ENCODE assay signal across 1 cellular context in the genomic region with DNA sequence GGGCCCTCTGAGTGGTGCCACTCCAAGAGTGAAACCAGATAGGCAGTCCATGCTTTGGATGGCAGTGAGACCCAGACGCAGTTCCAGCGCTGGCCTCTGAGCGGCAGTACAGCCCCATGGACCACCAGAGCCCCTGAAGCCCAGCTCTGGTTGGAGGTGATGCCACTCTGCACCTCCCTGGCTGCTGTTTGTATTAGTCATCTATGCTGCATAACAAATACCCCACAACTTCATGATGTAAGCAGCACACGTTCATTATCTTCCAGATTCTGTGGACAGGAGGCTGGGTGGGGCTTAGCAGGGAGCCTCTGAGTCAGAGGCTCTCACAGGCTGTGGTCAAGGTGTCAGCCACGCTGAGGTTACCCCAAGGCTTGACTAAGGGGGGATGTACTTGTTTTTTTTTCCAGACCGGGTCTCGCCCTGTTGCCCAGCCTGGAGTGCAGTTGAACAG.
TF ChIP-seq lines count a peak whose summit lies in the region.

No MANE protein-coding gene starts in this region.

TF ChIP-seq in HepG2, 621 proteins besides CTCF, POLR2A, EP300 and RAD21 (continued from another document and continues in another):
- TF ChIP-seq REPIN1 (CRISPR knock-in tag; IDR thresholded peaks at IDR 0.05; ENCODE audit: borderline replicate concordance, low read depth): no peak
- TF ChIP-seq MXI1 (IDR thresholded peaks at IDR 0.05; ENCODE audit: borderline replicate concordance, low read depth, low read length): 0 out of 3 replicates have a peak, but pooled peaks have one; percentile 40
- no peak for TF ChIP-seq ZSCAN25 (CRISPR knock-in tag; IDR thresholded peaks at IDR 0.05)
- TF ChIP-seq U2AF2 (IDR thresholded peaks at IDR 0.05; ENCODE audit: low read depth, low read length): no peak
- peak; percentile 38 to 39; a peak in 1 of 4 replicates for TF ChIP-seq HMGXB4 (CRISPR knock-in tag; IDR thresholded peaks at IDR 0.05; ENCODE audit: borderline replicate concordance in 1 of 2, low read depth in 1 of 2)
- TF ChIP-seq ARNT (IDR thresholded peaks at IDR 0.05): no peak
- no peak for TF ChIP-seq ZFP36 (IDR thresholded peaks at IDR 0.05; ENCODE audit: borderline replicate concordance, low read depth, low read length, partially characterized antibody)
- peak; percentile 84; the same call in 1 of the 2 replicates for TF ChIP-seq CBX5 (CRISPR knock-in tag; IDR thresholded peaks at IDR 0.05; ENCODE audit: borderline replicate concordance)
- no peak for TF ChIP-seq PBX3 (CRISPR knock-in tag; IDR thresholded peaks at IDR 0.05; ENCODE audit: borderline replicate concordance)
- TF ChIP-seq ZMAT3 (CRISPR knock-in tag; conservative IDR thresholded peaks at IDR 0.05): no peak
- TF ChIP-seq SMC3 (IDR thresholded peaks at IDR 0.05; ENCODE audit: low read length): peak; percentile 75
- TF ChIP-seq ZBTB10 (CRISPR knock-in tag; IDR thresholded peaks at IDR 0.05; ENCODE audit: borderline replicate concordance): no peak
- TF ChIP-seq, protein P1, sequence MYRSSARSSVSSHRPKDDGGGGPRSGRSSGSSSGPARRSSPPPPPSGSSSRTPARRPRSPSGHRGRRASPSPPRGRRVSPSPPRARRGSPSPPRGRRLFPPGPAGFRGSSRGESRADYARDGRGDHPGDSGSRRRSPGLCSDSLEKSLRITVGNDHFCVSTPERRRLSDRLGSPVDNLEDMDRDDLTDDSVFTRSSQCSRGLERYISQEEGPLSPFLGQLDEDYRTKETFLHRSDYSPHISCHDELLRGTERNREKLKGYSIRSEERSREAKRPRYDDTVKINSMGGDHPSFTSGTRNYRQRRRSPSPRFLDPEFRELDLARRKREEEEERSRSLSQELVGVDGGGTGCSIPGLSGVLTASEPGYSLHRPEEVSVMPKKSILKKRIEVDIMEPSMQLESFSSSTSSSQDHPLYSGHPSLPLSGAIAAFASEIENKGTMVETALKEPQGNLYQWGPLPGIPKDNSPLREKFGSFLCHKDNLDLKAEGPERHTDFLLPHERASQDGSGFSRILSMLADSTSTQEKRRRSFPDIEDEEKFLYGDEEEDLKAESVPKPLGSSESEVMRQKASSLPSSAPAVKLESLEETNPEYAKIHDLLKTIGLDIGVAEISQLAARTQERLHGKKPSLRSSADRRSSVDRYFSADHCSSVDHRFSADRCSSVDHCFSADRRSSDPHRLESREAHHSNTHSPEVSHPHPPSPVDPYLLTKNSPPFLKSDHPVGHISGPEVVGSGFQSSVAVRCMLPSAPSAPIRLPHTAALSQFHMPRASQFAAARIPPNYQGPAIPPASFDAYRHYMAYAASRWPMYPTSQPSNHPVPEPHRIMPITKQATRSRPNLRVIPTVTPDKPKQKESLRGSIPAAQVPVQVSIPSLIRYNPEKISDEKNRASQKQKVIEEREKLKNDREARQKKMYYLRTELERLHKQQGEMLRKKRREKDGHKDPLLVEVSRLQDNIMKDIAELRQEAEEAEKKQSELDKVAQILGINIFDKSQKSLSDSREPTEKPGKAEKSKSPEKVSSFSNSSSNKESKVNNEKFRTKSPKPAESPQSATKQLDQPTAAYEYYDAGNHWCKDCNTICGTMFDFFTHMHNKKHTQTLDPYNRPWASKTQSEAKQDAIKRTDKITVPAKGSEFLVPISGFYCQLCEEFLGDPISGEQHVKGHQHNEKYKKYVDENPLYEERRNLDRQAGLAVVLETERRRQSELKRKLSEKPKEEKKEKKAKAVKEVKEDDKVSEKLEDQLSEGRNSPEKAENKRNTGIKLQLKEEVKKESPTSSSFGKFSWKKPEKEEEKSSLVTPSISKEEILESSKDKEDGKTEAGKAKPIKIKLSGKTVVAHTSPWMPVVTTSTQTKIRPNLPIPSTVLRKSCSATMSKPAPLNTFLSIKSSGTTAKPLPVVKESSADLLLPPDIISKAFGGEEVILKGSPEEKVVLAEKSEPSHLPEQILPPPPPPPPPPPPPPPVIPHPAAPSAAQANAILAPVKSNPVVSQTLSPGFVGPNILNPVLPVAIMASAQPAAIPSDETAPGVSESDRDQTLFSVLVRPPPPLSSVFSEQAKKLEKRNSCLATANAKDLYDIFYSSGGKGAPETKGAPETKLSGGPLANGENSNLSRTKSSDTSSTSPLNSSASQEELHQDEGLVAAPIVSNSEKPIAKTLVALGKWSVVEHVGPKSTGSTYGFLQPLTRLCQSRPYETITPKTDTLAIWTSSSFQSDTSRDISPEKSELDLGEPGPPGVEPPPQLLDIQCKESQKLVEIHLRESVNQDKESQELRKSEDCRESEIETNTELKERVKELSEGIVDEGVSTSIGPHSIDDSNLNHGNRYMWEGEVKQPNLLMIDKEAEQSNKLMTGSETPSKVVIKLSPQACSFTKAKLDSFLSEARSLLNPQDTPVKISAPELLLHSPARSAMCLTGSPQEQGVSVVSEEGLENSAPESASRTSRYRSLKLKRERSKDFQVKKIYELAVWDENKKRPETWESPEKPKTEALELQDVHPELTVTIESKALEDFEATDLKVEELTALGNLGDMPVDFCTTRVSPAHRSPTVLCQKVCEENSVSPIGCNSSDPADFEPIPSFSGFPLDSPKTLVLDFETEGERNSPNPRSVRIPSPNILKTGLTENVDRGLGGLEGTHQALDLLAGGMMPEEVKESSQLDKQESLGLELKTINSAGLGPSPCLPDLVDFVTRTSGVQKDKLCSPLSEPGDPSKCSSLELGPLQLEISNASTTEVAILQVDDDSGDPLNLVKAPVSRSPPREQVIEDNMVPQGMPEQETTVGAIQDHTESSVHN (CRISPR knock-in tag; IDR thresholded peaks at IDR 0.05): no peak
- no peak for TF ChIP-seq ZMAT5 (CRISPR knock-in tag; IDR thresholded peaks at IDR 0.05; ENCODE audit: borderline replicate concordance, low read depth)
- TF ChIP-seq SAFB2 (CRISPR knock-in tag; IDR thresholded peaks at IDR 0.05; ENCODE audit: borderline replicate concordance, low read depth): no peak
- TF ChIP-seq ZNF598 (CRISPR knock-in tag; IDR thresholded peaks at IDR 0.05; ENCODE audit: borderline replicate concordance): no peak
- peak; percentile 43 for TF ChIP-seq CBX1 (IDR thresholded peaks at IDR 0.05; ENCODE audit: low read depth)
- TF ChIP-seq, protein P2, sequence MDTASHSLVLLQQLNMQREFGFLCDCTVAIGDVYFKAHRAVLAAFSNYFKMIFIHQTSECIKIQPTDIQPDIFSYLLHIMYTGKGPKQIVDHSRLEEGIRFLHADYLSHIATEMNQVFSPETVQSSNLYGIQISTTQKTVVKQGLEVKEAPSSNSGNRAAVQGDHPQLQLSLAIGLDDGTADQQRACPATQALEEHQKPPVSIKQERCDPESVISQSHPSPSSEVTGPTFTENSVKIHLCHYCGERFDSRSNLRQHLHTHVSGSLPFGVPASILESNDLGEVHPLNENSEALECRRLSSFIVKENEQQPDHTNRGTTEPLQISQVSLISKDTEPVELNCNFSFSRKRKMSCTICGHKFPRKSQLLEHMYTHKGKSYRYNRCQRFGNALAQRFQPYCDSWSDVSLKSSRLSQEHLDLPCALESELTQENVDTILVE (CRISPR knock-in tag; IDR thresholded peaks at IDR 0.05): no peak
- no peak for TF ChIP-seq POGK (CRISPR knock-in tag; conservative IDR thresholded peaks at IDR 0.05)
- no peak for TF ChIP-seq RFXANK (CRISPR knock-in tag; IDR thresholded peaks at IDR 0.05)
- TF ChIP-seq ZNF615 (CRISPR knock-in tag; IDR thresholded peaks at IDR 0.05; ENCODE audit: borderline replicate concordance): no peak
- TF ChIP-seq MTA1 (CRISPR knock-in tag; IDR thresholded peaks at IDR 0.05; ENCODE audit: borderline replicate concordance): no peak
- no peak for TF ChIP-seq ZNF432 (CRISPR knock-in tag; IDR thresholded peaks at IDR 0.05; ENCODE audit: borderline replicate concordance)
- no peak for TF ChIP-seq BRCA1 (CRISPR knock-in tag; IDR thresholded peaks at IDR 0.05)
- TF ChIP-seq ZNF781 (CRISPR knock-in tag; IDR thresholded peaks at IDR 0.05; ENCODE audit: borderline replicate concordance, not compliant biosample characterization): no peak
- no peak for TF ChIP-seq SMYD3 (CRISPR knock-in tag; IDR thresholded peaks at IDR 0.05)
- no peak for TF ChIP-seq YEATS2 (CRISPR knock-in tag; IDR thresholded peaks at IDR 0.05; ENCODE audit: borderline replicate concordance)
- no peak for TF ChIP-seq SRSF1 (optimal IDR thresholded peaks at IDR 0.05; ENCODE audit: low read depth, low read length)
- no peak for TF ChIP-seq NFAT5 (CRISPR knock-in tag; IDR thresholded peaks at IDR 0.05)
- no peak for TF ChIP-seq FOXK2 (IDR thresholded peaks at IDR 0.05)
- no peak for TF ChIP-seq ZNF546 (CRISPR knock-in tag; conservative IDR thresholded peaks at IDR 0.05)
- peak; percentile 35; the same call in 1 of the 2 replicates for TF ChIP-seq NFKB2 (CRISPR knock-in tag; IDR thresholded peaks at IDR 0.05; ENCODE audit: borderline replicate concordance)
